ENCODE assay signal across 1 cellular context in the genomic region with DNA sequence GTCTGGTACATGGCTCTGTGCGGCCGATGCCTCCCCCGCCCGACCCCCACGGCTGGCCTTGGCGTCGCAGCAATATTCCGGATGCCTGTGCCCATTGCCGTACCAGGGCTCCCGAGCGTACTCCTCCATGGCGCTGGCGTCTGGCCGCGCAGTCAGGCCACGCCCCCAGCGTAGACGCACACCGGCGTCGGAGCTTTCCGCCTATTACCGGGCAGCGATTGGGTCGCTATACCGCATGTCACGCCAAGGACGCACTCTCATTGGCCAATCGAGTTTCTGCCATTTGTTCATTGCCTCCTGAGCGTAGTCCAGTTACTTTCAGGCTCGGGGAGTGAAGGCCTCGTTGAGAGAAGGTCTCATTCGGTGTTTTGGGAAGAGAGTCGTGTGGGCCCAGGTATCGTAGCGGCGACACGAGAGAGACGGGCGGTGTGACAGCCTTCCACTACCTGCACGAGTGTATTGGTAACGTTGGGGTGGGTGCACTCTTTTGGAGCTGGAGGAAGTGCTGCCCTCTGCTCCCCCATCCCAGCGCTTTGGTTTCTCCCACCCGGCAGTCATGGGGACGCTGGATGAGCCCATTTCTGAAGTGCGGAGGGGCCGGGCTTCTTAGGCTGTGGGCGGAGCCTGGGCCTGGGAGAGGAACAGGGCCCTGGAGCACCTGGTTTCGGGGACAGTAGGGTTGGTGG.
TF ChIP-seq lines count a peak whose summit lies in the region.

A gene with protein sequence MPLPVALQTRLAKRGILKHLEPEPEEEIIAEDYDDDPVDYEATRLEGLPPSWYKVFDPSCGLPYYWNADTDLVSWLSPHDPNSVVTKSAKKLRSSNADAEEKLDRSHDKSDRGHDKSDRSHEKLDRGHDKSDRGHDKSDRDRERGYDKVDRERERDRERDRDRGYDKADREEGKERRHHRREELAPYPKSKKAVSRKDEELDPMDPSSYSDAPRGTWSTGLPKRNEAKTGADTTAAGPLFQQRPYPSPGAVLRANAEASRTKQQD (plus strand): TSS at position 310 of the 686 bp plus-strand sequence. CDS start 580 bp downstream, outside the sequence.
TIMM17B (minus strand) TSS at position 148 of the 686 bp plus-strand sequence; CDS start at position 129, 19 bp downstream.

TF ChIP-seq in HepG2, 621 proteins besides CTCF, POLR2A, EP300 and RAD21 (continued from another document):
- peak; percentile 62 for TF ChIP-seq PHF21A (CRISPR knock-in tag; IDR thresholded peaks at IDR 0.05)
- TF ChIP-seq SOX6 (IDR thresholded peaks at IDR 0.05) = no peak
- TF ChIP-seq SOX6 (CRISPR knock-in tag; IDR thresholded peaks at IDR 0.05) = peak; percentile 27; the same call in 1 of the 2 replicates
- no peak for TF ChIP-seq NKX3-1 (CRISPR knock-in tag; IDR thresholded peaks at IDR 0.05)
- TF ChIP-seq ZNF776 (CRISPR knock-in tag; IDR thresholded peaks at IDR 0.05) = 0 out of 2 replicates have a peak, but pooled peaks have one; percentile 63
- peak; percentile 85 for TF ChIP-seq NFYB (CRISPR knock-in tag; IDR thresholded peaks at IDR 0.05)
- TF ChIP-seq NFATC3 (CRISPR knock-in tag; IDR thresholded peaks at IDR 0.05) = no peak
- TF ChIP-seq IRF9 (CRISPR knock-in tag; IDR thresholded peaks at IDR 0.05; ENCODE audit: borderline replicate concordance) = no peak
- no peak for TF ChIP-seq ZBTB20 (CRISPR knock-in tag; IDR thresholded peaks at IDR 0.05; ENCODE audit: borderline replicate concordance, low read depth)
- no peak for TF ChIP-seq ZSCAN29 (CRISPR knock-in tag; conservative IDR thresholded peaks at IDR 0.05)
- TF ChIP-seq PRDM10 (CRISPR knock-in tag; IDR thresholded peaks at IDR 0.05; ENCODE audit: low read depth) = peak; percentile 99
- TF ChIP-seq MYC (CRISPR knock-in tag; IDR thresholded peaks at IDR 0.05; ENCODE audit: borderline replicate concordance) = peak; percentile 19; the same call in 1 of the 2 replicates
- peak; percentile 48; the same call in 1 of the 2 replicates for TF ChIP-seq POGZ (CRISPR knock-in tag; IDR thresholded peaks at IDR 0.05)
- no peak for TF ChIP-seq FOXA1 (IDR thresholded peaks at IDR 0.05)
- TF ChIP-seq FOXA1 (CRISPR knock-in tag; IDR thresholded peaks at IDR 0.05) = no peak
- TF ChIP-seq ZNF121 (CRISPR knock-in tag; IDR thresholded peaks at IDR 0.05) = no peak
- peak; percentile 41; the same call in 1 of the 2 replicates for TF ChIP-seq SIN3A (IDR thresholded peaks at IDR 0.05; ENCODE audit: borderline replicate concordance, low read depth, low read length)
- TF ChIP-seq ARHGAP35 (CRISPR knock-in tag; IDR thresholded peaks at IDR 0.05; ENCODE audit: borderline replicate concordance) = no peak
- no peak for TF ChIP-seq ZNF292 (CRISPR knock-in tag; IDR thresholded peaks at IDR 0.05; ENCODE audit: borderline replicate concordance, low read depth)
- TF ChIP-seq PHF5A (CRISPR knock-in tag; IDR thresholded peaks at IDR 0.05; ENCODE audit: low read depth, unreplicated experiment) = no peak
- TF ChIP-seq KLF12 (CRISPR knock-in tag; IDR thresholded peaks at IDR 0.05; ENCODE audit: borderline replicate concordance) = no peak
- 0 out of 2 replicates have a peak, but pooled peaks have one; percentile 62 for TF ChIP-seq HES4 (CRISPR knock-in tag; IDR thresholded peaks at IDR 0.05; ENCODE audit: borderline replicate concordance)
- peak; percentile 66 for TF ChIP-seq RBM39 (IDR thresholded peaks at IDR 0.05; ENCODE audit: low read depth, low read length, poor library complexity, severe bottlenecking)
- TF ChIP-seq, protein P1, sequence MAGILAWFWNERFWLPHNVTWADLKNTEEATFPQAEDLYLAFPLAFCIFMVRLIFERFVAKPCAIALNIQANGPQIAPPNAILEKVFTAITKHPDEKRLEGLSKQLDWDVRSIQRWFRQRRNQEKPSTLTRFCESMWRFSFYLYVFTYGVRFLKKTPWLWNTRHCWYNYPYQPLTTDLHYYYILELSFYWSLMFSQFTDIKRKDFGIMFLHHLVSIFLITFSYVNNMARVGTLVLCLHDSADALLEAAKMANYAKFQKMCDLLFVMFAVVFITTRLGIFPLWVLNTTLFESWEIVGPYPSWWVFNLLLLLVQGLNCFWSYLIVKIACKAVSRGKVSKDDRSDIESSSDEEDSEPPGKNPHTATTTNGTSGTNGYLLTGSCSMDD (CRISPR knock-in tag; IDR thresholded peaks at IDR 0.05) = no peak
- no peak; the same call in 1 of the 2 replicates for TF ChIP-seq SRY (CRISPR knock-in tag; IDR thresholded peaks at IDR 0.05)
- TF ChIP-seq, protein P2, sequence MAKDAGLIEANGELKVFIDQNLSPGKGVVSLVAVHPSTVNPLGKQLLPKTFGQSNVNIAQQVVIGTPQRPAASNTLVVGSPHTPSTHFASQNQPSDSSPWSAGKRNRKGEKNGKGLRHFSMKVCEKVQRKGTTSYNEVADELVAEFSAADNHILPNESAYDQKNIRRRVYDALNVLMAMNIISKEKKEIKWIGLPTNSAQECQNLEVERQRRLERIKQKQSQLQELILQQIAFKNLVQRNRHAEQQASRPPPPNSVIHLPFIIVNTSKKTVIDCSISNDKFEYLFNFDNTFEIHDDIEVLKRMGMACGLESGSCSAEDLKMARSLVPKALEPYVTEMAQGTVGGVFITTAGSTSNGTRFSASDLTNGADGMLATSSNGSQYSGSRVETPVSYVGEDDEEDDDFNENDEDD (CRISPR knock-in tag; IDR thresholded peaks at IDR 0.05; ENCODE audit: borderline replicate concordance) = no peak
- TF ChIP-seq, protein P3, sequence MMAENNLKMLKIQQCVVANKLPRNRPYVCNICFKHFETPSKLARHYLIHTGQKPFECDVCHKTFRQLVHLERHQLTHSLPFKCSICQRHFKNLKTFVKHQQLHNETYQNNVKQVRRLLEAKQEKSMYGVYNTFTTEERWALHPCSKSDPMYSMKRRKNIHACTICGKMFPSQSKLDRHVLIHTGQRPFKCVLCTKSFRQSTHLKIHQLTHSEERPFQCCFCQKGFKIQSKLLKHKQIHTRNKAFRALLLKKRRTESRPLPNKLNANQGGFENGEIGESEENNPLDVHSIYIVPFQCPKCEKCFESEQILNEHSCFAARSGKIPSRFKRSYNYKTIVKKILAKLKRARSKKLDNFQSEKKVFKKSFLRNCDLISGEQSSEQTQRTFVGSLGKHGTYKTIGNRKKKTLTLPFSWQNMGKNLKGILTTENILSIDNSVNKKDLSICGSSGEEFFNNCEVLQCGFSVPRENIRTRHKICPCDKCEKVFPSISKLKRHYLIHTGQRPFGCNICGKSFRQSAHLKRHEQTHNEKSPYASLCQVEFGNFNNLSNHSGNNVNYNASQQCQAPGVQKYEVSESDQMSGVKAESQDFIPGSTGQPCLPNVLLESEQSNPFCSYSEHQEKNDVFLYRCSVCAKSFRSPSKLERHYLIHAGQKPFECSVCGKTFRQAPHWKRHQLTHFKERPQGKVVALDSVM (CRISPR knock-in tag; IDR thresholded peaks at IDR 0.05) = no peak
- no peak for TF ChIP-seq ZNF800 (CRISPR knock-in tag; IDR thresholded peaks at IDR 0.05)
- no peak for TF ChIP-seq ZNF790 (CRISPR knock-in tag; IDR thresholded peaks at IDR 0.05; ENCODE audit: borderline replicate concordance)
- no peak for TF ChIP-seq CBX5 (CRISPR knock-in tag; IDR thresholded peaks at IDR 0.05; ENCODE audit: borderline replicate concordance)
- TF ChIP-seq RFX5 (IDR thresholded peaks at IDR 0.05; ENCODE audit: low read depth, low read length) = peak; percentile 83
- TF ChIP-seq GMEB2 (CRISPR knock-in tag; IDR thresholded peaks at IDR 0.05; ENCODE audit: low read depth) = peak; percentile 62; the same call in 1 of the 2 replicates
- TF ChIP-seq ZFAT (CRISPR knock-in tag; conservative IDR thresholded peaks at IDR 0.05) = no peak
- TF ChIP-seq, protein P4, sequence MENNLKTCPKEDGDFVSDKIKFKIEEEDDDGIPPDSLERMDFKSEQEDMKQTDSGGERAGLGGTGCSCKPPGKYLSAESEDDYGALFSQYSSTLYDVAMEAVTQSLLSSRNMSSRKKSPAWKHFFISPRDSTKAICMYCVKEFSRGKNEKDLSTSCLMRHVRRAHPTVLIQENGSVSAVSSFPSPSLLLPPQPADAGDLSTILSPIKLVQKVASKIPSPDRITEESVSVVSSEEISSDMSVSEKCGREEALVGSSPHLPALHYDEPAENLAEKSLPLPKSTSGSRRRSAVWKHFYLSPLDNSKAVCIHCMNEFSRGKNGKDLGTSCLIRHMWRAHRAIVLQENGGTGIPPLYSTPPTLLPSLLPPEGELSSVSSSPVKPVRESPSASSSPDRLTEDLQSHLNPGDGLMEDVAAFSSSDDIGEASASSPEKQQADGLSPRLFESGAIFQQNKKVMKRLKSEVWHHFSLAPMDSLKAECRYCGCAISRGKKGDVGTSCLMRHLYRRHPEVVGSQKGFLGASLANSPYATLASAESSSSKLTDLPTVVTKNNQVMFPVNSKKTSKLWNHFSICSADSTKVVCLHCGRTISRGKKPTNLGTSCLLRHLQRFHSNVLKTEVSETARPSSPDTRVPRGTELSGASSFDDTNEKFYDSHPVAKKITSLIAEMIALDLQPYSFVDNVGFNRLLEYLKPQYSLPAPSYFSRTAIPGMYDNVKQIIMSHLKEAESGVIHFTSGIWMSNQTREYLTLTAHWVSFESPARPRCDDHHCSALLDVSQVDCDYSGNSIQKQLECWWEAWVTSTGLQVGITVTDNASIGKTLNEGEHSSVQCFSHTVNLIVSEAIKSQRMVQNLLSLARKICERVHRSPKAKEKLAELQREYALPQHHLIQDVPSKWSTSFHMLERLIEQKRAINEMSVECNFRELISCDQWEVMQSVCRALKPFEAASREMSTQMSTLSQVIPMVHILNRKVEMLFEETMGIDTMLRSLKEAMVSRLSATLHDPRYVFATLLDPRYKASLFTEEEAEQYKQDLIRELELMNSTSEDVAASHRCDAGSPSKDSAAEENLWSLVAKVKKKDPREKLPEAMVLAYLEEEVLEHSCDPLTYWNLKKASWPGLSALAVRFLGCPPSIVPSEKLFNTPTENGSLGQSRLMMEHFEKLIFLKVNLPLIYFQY (CRISPR knock-in tag; IDR thresholded peaks at IDR 0.05; ENCODE audit: borderline replicate concordance) = no peak
